ENCODE assay signal across 1 cellular context in the genomic region with DNA sequence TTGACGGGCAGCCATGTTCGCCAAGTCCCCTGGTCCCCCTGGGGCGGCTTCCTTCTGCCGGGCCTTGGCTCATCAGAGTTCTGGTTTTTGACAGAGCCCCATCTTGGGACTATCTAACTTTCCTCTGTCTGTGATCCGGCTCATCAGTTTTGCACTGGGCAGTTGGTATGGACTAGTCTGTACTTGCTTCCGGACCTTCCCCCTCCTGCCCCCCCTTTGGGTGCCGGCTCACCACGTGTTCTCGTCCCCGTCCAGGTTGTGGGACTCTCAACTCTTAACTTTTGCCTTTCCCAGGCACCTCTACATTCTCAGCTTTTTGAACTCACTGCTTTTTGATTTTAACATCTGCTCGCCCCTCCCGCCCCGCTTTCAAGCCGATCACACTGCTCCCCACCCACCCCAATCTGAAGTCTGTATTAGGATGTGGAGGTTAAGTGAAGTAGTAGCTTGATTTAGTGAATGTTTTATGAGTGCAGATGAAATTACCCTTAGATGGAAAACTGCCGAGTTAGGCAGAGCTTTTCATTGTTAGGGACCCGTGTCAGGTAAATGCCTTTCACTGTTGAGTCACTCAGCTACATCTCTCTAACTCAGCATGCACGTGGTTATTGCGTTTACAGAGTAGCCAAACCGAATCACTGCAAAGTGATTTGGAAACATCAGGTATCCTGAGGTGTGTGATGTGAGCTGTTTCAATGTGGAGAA.
TF ChIP-seq lines count a peak whose summit lies in the region.

No MANE protein-coding gene starts in this region.

TF ChIP-seq in HepG2, 621 proteins besides CTCF, POLR2A, EP300 and RAD21 (continued from another document and continues in another):
- TF ChIP-seq, protein P1, sequence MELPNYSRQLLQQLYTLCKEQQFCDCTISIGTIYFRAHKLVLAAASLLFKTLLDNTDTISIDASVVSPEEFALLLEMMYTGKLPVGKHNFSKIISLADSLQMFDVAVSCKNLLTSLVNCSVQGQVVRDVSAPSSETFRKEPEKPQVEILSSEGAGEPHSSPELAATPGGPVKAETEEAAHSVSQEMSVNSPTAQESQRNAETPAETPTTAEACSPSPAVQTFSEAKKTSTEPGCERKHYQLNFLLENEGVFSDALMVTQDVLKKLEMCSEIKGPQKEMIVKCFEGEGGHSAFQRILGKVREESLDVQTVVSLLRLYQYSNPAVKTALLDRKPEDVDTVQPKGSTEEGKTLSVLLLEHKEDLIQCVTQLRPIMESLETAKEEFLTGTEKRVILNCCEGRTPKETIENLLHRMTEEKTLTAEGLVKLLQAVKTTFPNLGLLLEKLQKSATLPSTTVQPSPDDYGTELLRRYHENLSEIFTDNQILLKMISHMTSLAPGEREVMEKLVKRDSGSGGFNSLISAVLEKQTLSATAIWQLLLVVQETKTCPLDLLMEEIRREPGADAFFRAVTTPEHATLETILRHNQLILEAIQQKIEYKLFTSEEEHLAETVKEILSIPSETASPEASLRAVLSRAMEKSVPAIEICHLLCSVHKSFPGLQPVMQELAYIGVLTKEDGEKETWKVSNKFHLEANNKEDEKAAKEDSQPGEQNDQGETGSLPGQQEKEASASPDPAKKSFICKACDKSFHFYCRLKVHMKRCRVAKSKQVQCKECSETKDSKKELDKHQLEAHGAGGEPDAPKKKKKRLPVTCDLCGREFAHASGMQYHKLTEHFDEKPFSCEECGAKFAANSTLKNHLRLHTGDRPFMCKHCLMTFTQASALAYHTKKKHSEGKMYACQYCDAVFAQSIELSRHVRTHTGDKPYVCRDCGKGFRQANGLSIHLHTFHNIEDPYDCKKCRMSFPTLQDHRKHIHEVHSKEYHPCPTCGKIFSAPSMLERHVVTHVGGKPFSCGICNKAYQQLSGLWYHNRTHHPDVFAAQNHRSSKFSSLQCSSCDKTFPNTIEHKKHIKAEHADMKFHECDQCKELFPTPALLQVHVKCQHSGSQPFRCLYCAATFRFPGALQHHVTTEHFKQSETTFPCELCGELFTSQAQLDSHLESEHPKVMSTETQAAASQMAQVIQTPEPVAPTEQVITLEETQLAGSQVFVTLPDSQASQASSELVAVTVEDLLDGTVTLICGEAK (IDR thresholded peaks at IDR 0.05), result no peak
- TF ChIP-seq, protein P1 (CRISPR knock-in tag; IDR thresholded peaks at IDR 0.05), result 0 out of 2 replicates have a peak, but pooled peaks have one; percentile 4
- no peak for TF ChIP-seq JUN (CRISPR knock-in tag; IDR thresholded peaks at IDR 0.05)
- no peak for TF ChIP-seq EEA1 (CRISPR knock-in tag; IDR thresholded peaks at IDR 0.05; ENCODE audit: borderline replicate concordance)
- peak; percentile 79; the same call in 1 of the 2 replicates for TF ChIP-seq ZNF816 (CRISPR knock-in tag; IDR thresholded peaks at IDR 0.05; ENCODE audit: borderline replicate concordance)
- TF ChIP-seq, protein P2, sequence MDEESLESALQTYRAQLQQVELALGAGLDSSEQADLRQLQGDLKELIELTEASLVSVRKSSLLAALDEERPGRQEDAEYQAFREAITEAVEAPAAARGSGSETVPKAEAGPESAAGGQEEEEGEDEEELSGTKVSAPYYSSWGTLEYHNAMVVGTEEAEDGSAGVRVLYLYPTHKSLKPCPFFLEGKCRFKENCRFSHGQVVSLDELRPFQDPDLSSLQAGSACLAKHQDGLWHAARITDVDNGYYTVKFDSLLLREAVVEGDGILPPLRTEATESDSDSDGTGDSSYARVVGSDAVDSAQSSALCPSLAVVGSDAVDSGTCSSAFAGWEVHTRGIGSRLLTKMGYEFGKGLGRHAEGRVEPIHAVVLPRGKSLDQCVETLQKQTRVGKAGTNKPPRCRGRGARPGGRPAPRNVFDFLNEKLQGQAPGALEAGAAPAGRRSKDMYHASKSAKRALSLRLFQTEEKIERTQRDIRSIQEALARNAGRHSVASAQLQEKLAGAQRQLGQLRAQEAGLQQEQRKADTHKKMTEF (CRISPR knock-in tag; IDR thresholded peaks at IDR 0.05), result 0 out of 2 replicates have a peak, but pooled peaks have one; percentile 15
- TF ChIP-seq GTF3A (CRISPR knock-in tag; conservative IDR thresholded peaks at IDR 0.05), result no peak
- TF ChIP-seq ZNF138 (CRISPR knock-in tag; IDR thresholded peaks at IDR 0.05; ENCODE audit: low read depth), result no peak
- TF ChIP-seq ZSCAN29 (CRISPR knock-in tag; conservative IDR thresholded peaks at IDR 0.05), result no peak
- TF ChIP-seq FIP1L1 (IDR thresholded peaks at IDR 0.05; ENCODE audit: borderline replicate concordance, insufficient read depth, low read depth, low read length), result no peak
- 0 out of 2 replicates have a peak, but pooled peaks have one; percentile 4 for TF ChIP-seq BCL6 (CRISPR knock-in tag; IDR thresholded peaks at IDR 0.05)
- no peak for TF ChIP-seq NONO (IDR thresholded peaks at IDR 0.05)
- TF ChIP-seq NONO (CRISPR knock-in tag; conservative IDR thresholded peaks at IDR 0.05), result peak; percentile 46; the same call in 1 of the 2 replicates
- TF ChIP-seq, protein P3, sequence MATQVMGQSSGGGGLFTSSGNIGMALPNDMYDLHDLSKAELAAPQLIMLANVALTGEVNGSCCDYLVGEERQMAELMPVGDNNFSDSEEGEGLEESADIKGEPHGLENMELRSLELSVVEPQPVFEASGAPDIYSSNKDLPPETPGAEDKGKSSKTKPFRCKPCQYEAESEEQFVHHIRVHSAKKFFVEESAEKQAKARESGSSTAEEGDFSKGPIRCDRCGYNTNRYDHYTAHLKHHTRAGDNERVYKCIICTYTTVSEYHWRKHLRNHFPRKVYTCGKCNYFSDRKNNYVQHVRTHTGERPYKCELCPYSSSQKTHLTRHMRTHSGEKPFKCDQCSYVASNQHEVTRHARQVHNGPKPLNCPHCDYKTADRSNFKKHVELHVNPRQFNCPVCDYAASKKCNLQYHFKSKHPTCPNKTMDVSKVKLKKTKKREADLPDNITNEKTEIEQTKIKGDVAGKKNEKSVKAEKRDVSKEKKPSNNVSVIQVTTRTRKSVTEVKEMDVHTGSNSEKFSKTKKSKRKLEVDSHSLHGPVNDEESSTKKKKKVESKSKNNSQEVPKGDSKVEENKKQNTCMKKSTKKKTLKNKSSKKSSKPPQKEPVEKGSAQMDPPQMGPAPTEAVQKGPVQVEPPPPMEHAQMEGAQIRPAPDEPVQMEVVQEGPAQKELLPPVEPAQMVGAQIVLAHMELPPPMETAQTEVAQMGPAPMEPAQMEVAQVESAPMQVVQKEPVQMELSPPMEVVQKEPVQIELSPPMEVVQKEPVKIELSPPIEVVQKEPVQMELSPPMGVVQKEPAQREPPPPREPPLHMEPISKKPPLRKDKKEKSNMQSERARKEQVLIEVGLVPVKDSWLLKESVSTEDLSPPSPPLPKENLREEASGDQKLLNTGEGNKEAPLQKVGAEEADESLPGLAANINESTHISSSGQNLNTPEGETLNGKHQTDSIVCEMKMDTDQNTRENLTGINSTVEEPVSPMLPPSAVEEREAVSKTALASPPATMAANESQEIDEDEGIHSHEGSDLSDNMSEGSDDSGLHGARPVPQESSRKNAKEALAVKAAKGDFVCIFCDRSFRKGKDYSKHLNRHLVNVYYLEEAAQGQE (IDR thresholded peaks at IDR 0.05; ENCODE audit: borderline replicate concordance in 1 of 2, low read depth in 1 of 2, low read length in 2 of 2), result no peak; a peak in 1 of 4 replicates
- TF ChIP-seq HES4 (CRISPR knock-in tag; IDR thresholded peaks at IDR 0.05; ENCODE audit: borderline replicate concordance), result no peak
- TF ChIP-seq MXI1 (IDR thresholded peaks at IDR 0.05; ENCODE audit: borderline replicate concordance, low read depth, low read length), result peak; percentile 70; the same call in 2 of the 3 replicates
- no peak for TF ChIP-seq ERF (CRISPR knock-in tag; IDR thresholded peaks at IDR 0.05)
- 0 out of 2 replicates have a peak, but pooled peaks have one; percentile 25 for TF ChIP-seq ZFP82 (CRISPR knock-in tag; IDR thresholded peaks at IDR 0.05; ENCODE audit: borderline replicate concordance)
- TF ChIP-seq, protein P4, sequence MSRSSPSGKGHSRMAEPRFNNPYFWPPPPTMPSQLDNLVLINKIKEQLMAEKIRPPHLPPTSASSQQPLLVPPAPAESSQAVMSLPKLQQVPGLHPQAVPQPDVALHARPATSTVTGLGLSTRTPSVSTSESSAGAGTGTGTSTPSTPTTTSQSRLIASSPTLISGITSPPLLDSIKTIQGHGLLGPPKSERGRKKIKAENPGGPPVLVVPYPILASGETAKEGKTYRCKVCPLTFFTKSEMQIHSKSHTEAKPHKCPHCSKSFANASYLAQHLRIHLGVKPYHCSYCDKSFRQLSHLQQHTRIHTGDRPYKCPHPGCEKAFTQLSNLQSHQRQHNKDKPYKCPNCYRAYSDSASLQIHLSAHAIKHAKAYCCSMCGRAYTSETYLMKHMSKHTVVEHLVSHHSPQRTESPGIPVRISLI (CRISPR knock-in tag; IDR thresholded peaks at IDR 0.05; ENCODE audit: borderline replicate concordance), result no peak
- TF ChIP-seq ZFP90 (CRISPR knock-in tag; IDR thresholded peaks at IDR 0.05; ENCODE audit: borderline replicate concordance), result no peak
- TF ChIP-seq NCOA1 (CRISPR knock-in tag; IDR thresholded peaks at IDR 0.05), result no peak
- TF ChIP-seq, protein P5, sequence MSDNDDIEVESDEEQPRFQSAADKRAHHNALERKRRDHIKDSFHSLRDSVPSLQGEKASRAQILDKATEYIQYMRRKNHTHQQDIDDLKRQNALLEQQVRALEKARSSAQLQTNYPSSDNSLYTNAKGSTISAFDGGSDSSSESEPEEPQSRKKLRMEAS (IDR thresholded peaks at IDR 0.05), result peak; percentile 87
- no peak for TF ChIP-seq GLI4 (CRISPR knock-in tag; IDR thresholded peaks at IDR 0.05; ENCODE audit: borderline replicate concordance)
- no peak for TF ChIP-seq LCORL (IDR thresholded peaks at IDR 0.05)
- TF ChIP-seq LCORL (CRISPR knock-in tag; IDR thresholded peaks at IDR 0.05), result peak; percentile 39; the same call in 1 of the 2 replicates
- TF ChIP-seq RFXAP (CRISPR knock-in tag; IDR thresholded peaks at IDR 0.05; ENCODE audit: borderline replicate concordance), result 0 out of 2 replicates have a peak, but pooled peaks have one; percentile 19
- TF ChIP-seq ZNF567 (CRISPR knock-in tag; IDR thresholded peaks at IDR 0.05; ENCODE audit: borderline replicate concordance), result no peak
- no peak for TF ChIP-seq ZNF550 (CRISPR knock-in tag; IDR thresholded peaks at IDR 0.05; ENCODE audit: borderline replicate concordance)
- no peak for TF ChIP-seq ZNF383 (CRISPR knock-in tag; IDR thresholded peaks at IDR 0.05; ENCODE audit: borderline replicate concordance)
- TF ChIP-seq NR2F6 (IDR thresholded peaks at IDR 0.05), result no peak
- peak; percentile 12; the same call in 1 of the 2 replicates for TF ChIP-seq NR2F6 (CRISPR knock-in tag; IDR thresholded peaks at IDR 0.05)
- no peak for TF ChIP-seq RARG (CRISPR knock-in tag; IDR thresholded peaks at IDR 0.05; ENCODE audit: low read depth)
- TF ChIP-seq, protein P6, sequence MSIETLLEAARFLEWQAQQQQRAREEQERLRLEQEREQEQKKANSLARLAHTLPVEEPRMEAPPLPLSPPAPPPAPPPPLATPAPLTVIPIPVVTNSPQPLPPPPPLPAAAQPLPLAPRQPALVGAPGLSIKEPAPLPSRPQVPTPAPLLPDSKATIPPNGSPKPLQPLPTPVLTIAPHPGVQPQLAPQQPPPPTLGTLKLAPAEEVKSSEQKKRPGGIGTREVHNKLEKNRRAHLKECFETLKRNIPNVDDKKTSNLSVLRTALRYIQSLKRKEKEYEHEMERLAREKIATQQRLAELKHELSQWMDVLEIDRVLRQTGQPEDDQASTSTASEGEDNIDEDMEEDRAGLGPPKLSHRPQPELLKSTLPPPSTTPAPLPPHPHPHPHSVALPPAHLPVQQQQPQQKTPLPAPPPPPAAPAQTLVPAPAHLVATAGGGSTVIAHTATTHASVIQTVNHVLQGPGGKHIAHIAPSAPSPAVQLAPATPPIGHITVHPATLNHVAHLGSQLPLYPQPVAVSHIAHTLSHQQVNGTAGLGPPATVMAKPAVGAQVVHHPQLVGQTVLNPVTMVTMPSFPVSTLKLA (IDR thresholded peaks at IDR 0.05), result peak; percentile 35; the same call in 1 of the 2 replicates
- 0 out of 2 replicates have a peak, but pooled peaks have one; percentile 12 for TF ChIP-seq CEBPB (IDR thresholded peaks at IDR 0.05; ENCODE audit: borderline replicate concordance, low read depth, low read length)
- peak; percentile 83 for TF ChIP-seq SAP130 (CRISPR knock-in tag; IDR thresholded peaks at IDR 0.05; ENCODE audit: low read depth)
- TF ChIP-seq SNRNP70 (IDR thresholded peaks at IDR 0.05; ENCODE audit: low read depth, low read length), result no peak
- TF ChIP-seq ZNF749 (CRISPR knock-in tag; IDR thresholded peaks at IDR 0.05; ENCODE audit: borderline replicate concordance), result no peak
- TF ChIP-seq HNRNPH1 (optimal IDR thresholded peaks at IDR 0.05; ENCODE audit: low read depth, low read length), result no peak
- peak; percentile 15; the same call in 1 of the 2 replicates for TF ChIP-seq FOSL2 (CRISPR knock-in tag; IDR thresholded peaks at IDR 0.05)
- TF ChIP-seq, protein P7, sequence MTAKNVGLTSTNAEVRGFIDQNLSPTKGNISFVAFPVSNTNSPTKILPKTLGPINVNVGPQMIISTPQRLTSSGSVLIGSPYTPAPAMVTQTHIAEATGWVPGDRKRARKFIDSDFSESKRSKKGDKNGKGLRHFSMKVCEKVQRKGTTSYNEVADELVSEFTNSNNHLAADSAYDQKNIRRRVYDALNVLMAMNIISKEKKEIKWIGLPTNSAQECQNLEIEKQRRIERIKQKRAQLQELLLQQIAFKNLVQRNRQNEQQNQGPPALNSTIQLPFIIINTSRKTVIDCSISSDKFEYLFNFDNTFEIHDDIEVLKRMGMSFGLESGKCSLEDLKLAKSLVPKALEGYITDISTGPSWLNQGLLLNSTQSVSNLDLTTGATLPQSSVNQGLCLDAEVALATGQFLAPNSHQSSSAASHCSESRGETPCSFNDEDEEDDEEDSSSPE (CRISPR knock-in tag; IDR thresholded peaks at IDR 0.05), result 0 out of 2 replicates have a peak, but pooled peaks have one; percentile 33
- TF ChIP-seq SIN3A (IDR thresholded peaks at IDR 0.05; ENCODE audit: borderline replicate concordance, low read depth, low read length), result peak; percentile 92; the same call in 1 of the 2 replicates
- 0 out of 2 replicates have a peak, but pooled peaks have one; percentile 59 for TF ChIP-seq CBX5 (CRISPR knock-in tag; IDR thresholded peaks at IDR 0.05; ENCODE audit: borderline replicate concordance)
